ENCODE assay signal across 26 cellular contexts in the genomic region with DNA sequence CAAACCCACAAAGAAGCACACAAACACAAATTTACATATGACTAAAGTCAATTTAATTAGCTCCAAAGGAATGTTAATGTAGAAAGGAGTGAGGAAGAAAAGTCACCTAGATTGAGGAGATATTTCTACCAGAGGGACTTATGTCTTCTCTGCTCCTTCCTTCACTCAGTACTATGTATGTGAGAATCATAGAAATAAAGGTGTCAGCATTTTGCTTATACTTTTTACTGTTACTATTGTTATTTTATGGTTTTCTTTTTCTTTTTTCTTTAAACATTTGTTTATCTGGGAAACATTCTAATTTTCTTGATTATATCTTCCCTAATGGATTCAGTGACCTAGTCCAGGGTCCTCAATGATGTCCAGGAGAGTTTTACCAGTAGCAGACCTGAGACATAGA.
"Had no signal": no experiment of that assay in that cellular context is flagged by ENCODE, and none has a peak within 500 bp of the region (broad histone marks: within the 10 kb centered on the region; RNA-seq: fewer than 3 reads in every experiment).

No MANE protein-coding gene starts in this region.

- H3K4me1 Mint-ChIP-seq: endodermal cell; mesothelial cell of epicardium; naive B cell; naive thymus-derived CD8-positive, alpha-beta T cell had no signal

- ATAC-seq: effector memory CD8-positive, alpha-beta T cell; esophagus mucosa; gastrocnemius medialis; heart right ventricle; left cardiac atrium; left lung; left ventricle myocardium superior; lower lobe of right lung; mucosa of descending colon; naive thymus-derived CD8-positive, alpha-beta T cell had no signal

- DNase-seq: dermis blood vessel endothelial cell; dorsolateral prefrontal cortex; effector CD4-positive, alpha-beta T cell; effector memory CD8-positive, alpha-beta T cell; endodermal cell; erythroblast; esophagus squamous epithelium; foreskin fibroblast; foreskin melanocyte; gastrocnemius medialis; glutamatergic neuron; head of caudate nucleus; heart right ventricle; hippocampal formation; left cardiac atrium; left ventricle myocardium superior; lower lobe of right lung; mesenchymal stem cell; mucosa of descending colon; naive B cell; naive thymus-derived CD8-positive, alpha-beta T cell had no signal

- H3K27ac Mint-ChIP-seq: effector memory CD8-positive, alpha-beta T cell; endodermal cell; mesothelial cell of epicardium; naive B cell; naive thymus-derived CD8-positive, alpha-beta T cell had no signal

- H3K36me3 Mint-ChIP-seq: mesothelial cell of epicardium; naive B cell; naive thymus-derived CD8-positive, alpha-beta T cell had no signal

- H3K27ac ChIP-seq: coronary artery, dorsolateral prefrontal cortex, epithelial cell of prostate, esophagus squamous epithelium, gastrocnemius medialis, heart right ventricle, left lung, lower lobe of right lung had no signal

- H3K27me3 Mint-ChIP-seq: effector memory CD8-positive, alpha-beta T cell; naive B cell; naive thymus-derived CD8-positive, alpha-beta T cell had no signal

- H3K4me3 Mint-ChIP-seq: effector memory CD8-positive, alpha-beta T cell; endodermal cell; mesothelial cell of epicardium; naive B cell; naive thymus-derived CD8-positive, alpha-beta T cell had no signal

- H3K9me3 ChIP-seq: esophagus squamous epithelium, gastrocnemius medialis, left lung, lower lobe of right lung, mucosa of descending colon had no signal

- H3K36me3 ChIP-seq: esophagus squamous epithelium, gastrocnemius medialis, heart right ventricle, left lung, lower lobe of right lung had no signal

- H3K4me3 ChIP-seq: coronary artery, dorsolateral prefrontal cortex, esophagus squamous epithelium, gastrocnemius medialis, heart right ventricle, left lung, lower lobe of right lung, mucosa of descending colon had no signal

- H3K4me1 ChIP-seq: esophagus squamous epithelium, gastrocnemius medialis, heart right ventricle, left lung, lower lobe of right lung had no signal

- H3K27me3 ChIP-seq: dorsolateral prefrontal cortex, esophagus squamous epithelium, gastrocnemius medialis, heart right ventricle, left lung had no signal
